Comparison of ENCODE assay signal across 29 cellular contexts in genomic region chr9:72156586-72156985, GRCh38. TPM values are rescaled to one million over a fixed set of nuclear protein-coding genes. Genes with fewer than 3 reads are reported as not detected.
"Had no signal": no experiment of that assay in that cellular context is flagged by ENCODE, and none has a peak within 500 bp of the region (broad histone marks: within the 10 kb centered on the region; RNA-seq: fewer than 3 reads in every experiment).

No MANE protein-coding gene starts in this region.

- H3K9me2 ChIP-seq: SK-N-SH had no signal

- DNase-seq: activated CD4-positive, alpha-beta memory T cell treated with anti-CD3 and anti-CD28 coated beads for 36 hours; activated CD4-positive, alpha-beta T cell treated with anti-CD3 and anti-CD28 coated beads, Interleukin-2, amount 10 ng/mL, durations not matched to agents 7 days and 5 days; activated CD4-positive, CD25-positive, alpha-beta regulatory T cell; activated CD8-positive, alpha-beta memory T cell treated with anti-CD3 and anti-CD28 coated beads for 24 hours; activated gamma-delta T cell; activated naive CD4-positive, alpha-beta T cell treated with anti-CD3 and anti-CD28 coated beads for 36 hours; activated T-cell treated with anti-CD3 and anti-CD28 coated beads for 4 hours; activated T-cell treated with anti-CD3 and anti-CD28 coated beads, Interleukin-2, amount 50 U/mL, for 48 hours; amygdala; NCI-H1092; NCI-H1417; NCI-H1930; NCI-H2171; NCI-H2227 treated with DMSO at 0.1 percent for 48 hours; NCI-H526; NCI-H82; Peyer's patch; Right ventricle myocardium superior; SJCRH30; SK-N-SH; T-helper 1 cell had no signal

- H3K4me3 ChIP-seq: cardiac muscle cell, SJCRH30 had no signal

- H3K36me3 ChIP-seq: cardiac muscle cell, SJCRH30 had no signal

- H3K4me1 ChIP-seq: SJCRH30 had no signal

- H3K4me2 ChIP-seq: SK-N-SH had no signal

- ATAC-seq: activated T-helper 17 cell treated with anti-CD3 and anti-CD28 coated beads, Interleukin-2, amount 50 U/mL, for 72 hours had no signal

- H3K27ac ChIP-seq: cardiac muscle cell, RWPE1, SJCRH30, VCaP had no signal

- H3K27me3 ChIP-seq: cardiac muscle cell, Peyer's patch, SJCRH30 had no signal

- H3K9me3 ChIP-seq: Peyer's patch, SJCRH30, SK-N-SH had no signal

RNA-seq across cellular contexts. Expression of gene GDA, which starts 7.3 kb away (rescaled TPM):
- total RNA-seq: activated CD4-positive, alpha-beta memory T cell treated with anti-CD3 and anti-CD28 coated beads for 36 hours; activated CD4-positive, alpha-beta T cell treated with anti-CD3 and anti-CD28 coated beads, Interleukin-2, amount 10 ng/mL, durations not matched to agents 7 days and 5 days; activated naive CD4-positive, alpha-beta T cell treated with anti-CD3 and anti-CD28 coated beads for 36 hours; activated T-helper 17 cell treated with anti-CD3 and anti-CD28 coated beads, Interleukin-2, amount 50 U/mL, for 72 hours; astrocyte; LHCN-M2; OCI-LY7; SJCRH30; T-helper 2 cell treated with Interferon-gamma antibody and Interleukin-4, amounts not matched to agents 100 ng/mL and 5 ng/mL, for 36 hours had no signal
- polyA plus RNA-seq: SK-N-SH had no signal
